Comparison of ENCODE assay signal across 8 cellular contexts in the genomic region with DNA sequence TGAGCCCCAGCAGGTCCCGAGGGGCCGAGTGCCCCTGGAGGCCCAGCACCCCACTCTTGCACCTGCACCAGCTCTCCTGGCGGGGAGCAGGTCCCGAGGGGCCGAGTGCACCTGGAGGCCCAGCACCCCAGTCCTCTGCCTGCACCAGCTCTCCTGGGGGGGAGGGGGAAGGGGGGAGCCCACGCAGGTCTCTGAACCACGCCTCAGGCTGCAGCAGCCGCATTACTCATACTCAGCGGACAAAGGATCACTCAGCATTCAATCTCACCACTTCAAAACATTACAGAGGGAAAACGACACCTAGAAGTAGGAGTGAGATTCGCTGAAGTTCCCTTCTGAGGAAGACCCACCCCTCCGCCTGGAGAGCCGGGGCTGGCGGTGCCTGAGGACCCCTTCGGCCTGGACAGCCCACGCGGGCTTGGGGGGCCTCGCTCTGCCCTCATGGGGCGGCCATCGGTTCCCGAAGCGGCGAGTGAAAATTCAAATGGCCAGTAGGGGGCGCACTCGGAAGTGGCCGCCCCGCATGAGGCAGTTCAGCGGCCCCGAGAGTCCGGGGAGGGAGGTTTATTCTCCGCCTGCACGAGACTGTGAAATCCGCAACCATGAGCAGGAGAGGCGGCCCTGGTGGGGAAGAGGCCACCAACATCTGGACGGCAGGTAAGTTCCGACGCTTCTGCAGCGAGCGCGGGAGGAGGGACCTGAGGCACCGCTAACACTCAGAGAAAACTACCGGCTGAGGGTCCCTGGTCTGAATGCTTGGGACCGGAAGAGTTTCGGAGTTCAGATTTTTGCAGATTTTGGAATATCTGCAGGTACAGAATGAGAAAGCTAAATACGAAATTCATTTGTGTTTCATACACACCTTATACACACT. TPM values are rescaled to one million over a fixed set of nuclear protein-coding genes. Genes with fewer than 3 reads are reported as not detected.
DNase-seq lines count a peak whose midpoint lies in the region; ATAC-seq and TF ChIP-seq lines count a peak whose summit lies in the region.

No MANE protein-coding gene starts in this region.

- H3K4me3 ChIP-seq in lower leg skin (ENCODE audit: low read depth, poor library complexity, severe bottlenecking), result no peak overlapping the region

- TF ChIP-seq POLR2A in GM15510 (IDR thresholded peaks at IDR 0.05; ENCODE audit: borderline replicate concordance, extremely low read depth, insufficient read length) (peak; percentile 11), lower leg skin (IDR thresholded peaks at IDR 0.05) (no peak)

- TF ChIP-seq CTCF in lower leg skin (IDR thresholded peaks at IDR 0.05), result peak in 1 of 3 donors; percentile 39

- peak; percentile 39 for DNase-seq in NCI-H1694 (lab: John Stamatoyannopoulos, UW)
- DNase-seq in activated CD4-positive, alpha-beta T cell treated with anti-CD3 and anti-CD28 coated beads, Interleukin-2, amount 50 U/mL, for 24 hours (ENCODE audit: low read depth in 1 of 2, low spot score in 1 of 2), result peak; percentile 55 to 58
- DNase-seq in dermis microvascular lymphatic vessel endothelial cell (ENCODE audit: low read depth in 2 of 2), result peak; percentile 36 to 64
- peak; percentile 46 to 95 for DNase-seq in lower leg skin (ENCODE audit: low spot score in 2 of 2)
- peak; percentile 38 to 56 (median 49) for DNase-seq in stimulated activated CD4-positive, alpha-beta T cell treated with anti-CD3 and anti-CD28 coated beads, TNF-alpha, amount 100 ng/mL, for 4 hours (ENCODE audit: low read depth in 3 of 3)
- DNase-seq in DMS153 (lab: John Stamatoyannopoulos, UW), result no peak

- ATAC-seq in HG02588 (IDR thresholded peaks at IDR 0.05; ENCODE audit: unreplicated experiment), result peak; percentile 73

- intact Hi-C loops in lower leg skin (cut with DNase I; ENCODE audit: low total_unique reads), result no loop called here

- WGBS in lower leg skin, 2 donors, result 8 to 9% methylated on average over 33 to 44 of the region's 45 CpGs

RNA-seq across cellular contexts. Expression of gene GPER1, which starts 1.1 kb away (rescaled TPM):
- 1.5 and 2.3 TPM in 2 replicates for total RNA-seq in dermis microvascular lymphatic vessel endothelial cell
- 1 to 10 TPM; 1.1 to 4.5 (median 3.1) TPM for total RNA-seq in lower leg skin

RNA-seq across cellular contexts. Expression of gene GPR146, which starts 42.5 kb away (rescaled TPM):
- total RNA-seq in dermis microvascular lymphatic vessel endothelial cell (25.5 and 29.2 TPM in 2 replicates), lower leg skin (10 to 100 TPM; 26.9 to 61.7 (median 39.0) TPM)
